17 cellular contexts compared by ENCODE assay signal in genomic region chr11:116336540-116336939, GRCh38.
DNase-seq lines count a peak whose midpoint lies in the region; ATAC-seq and TF ChIP-seq lines count a peak whose summit lies in the region.
"Had no signal": no experiment of that assay in that cellular context is flagged by ENCODE, and none has a peak within 500 bp of the region (broad histone marks: within the 10 kb centered on the region; RNA-seq: fewer than 3 reads in every experiment).

No MANE protein-coding gene starts in this region.

- no peak for ATAC-seq in HG03025 (IDR thresholded peaks at IDR 0.05; ENCODE audit: low FRiP score, unreplicated experiment)
- no peak for ATAC-seq in GM21825 (IDR thresholded peaks at IDR 0.05; ENCODE audit: unreplicated experiment)
- ATAC-seq in lower lobe of right lung = no peak
- ATAC-seq: CD8-positive, alpha-beta T cell; PC-3 had no signal

- intact Hi-C loops in lower lobe of right lung (cut with DNase I) = no loop called here

- H3K9me3 Mint-ChIP-seq in endodermal cell = peaks cover 8% of the 10 kb centered on the region

- H3K36me3 ChIP-seq in endodermal cell (ENCODE audit: control insufficient read depth, insufficient read depth, low read length) (no peaks in the 10 kb centered on the region), lower lobe of right lung (no peaks in the 10 kb centered on the region)
- H3K36me3 ChIP-seq: BLaER1, SJCRH30 had no signal

- H3K27me3 ChIP-seq in endodermal cell (ENCODE audit: control insufficient read depth, insufficient read depth, low read length, poor library complexity, severe bottlenecking) = no peaks in the 10 kb centered on the region
- H3K27me3 ChIP-seq in lower lobe of right lung (ENCODE audit: low read depth) = no peaks in the 10 kb centered on the region
- H3K27me3 ChIP-seq: BLaER1, SJCRH30 had no signal

- 100% methylated on average over 1 of the region's 1 CpG for WGBS in endodermal cell (ENCODE audit: insufficient coverage in 1 of 2, insufficient read length in 1 of 2), 2 experiments

- no peaks in the 10 kb centered on the region for H3K36me3 Mint-ChIP-seq in endodermal cell (ENCODE audit: low read depth)
- H3K36me3 Mint-ChIP-seq: CD8-positive, alpha-beta T cell had no signal

- H3K27me3 Mint-ChIP-seq in endodermal cell (ENCODE audit: insufficient read depth) = peaks cover 2% of the 10 kb centered on the region
- H3K27me3 Mint-ChIP-seq: IgD-negative memory B cell had no signal

- no peak overlapping the region for H3K9ac ChIP-seq in endodermal cell (ENCODE audit: extremely low read depth, low read length, poor library complexity, severe bottlenecking)
- H3K9ac ChIP-seq: BLaER1 had no signal

- H3K4me3 ChIP-seq in endodermal cell (ENCODE audit: low read length) (no peak overlapping the region), lower lobe of right lung (no peak overlapping the region)
- H3K4me3 ChIP-seq: BLaER1, SJCRH30 had no signal

- no peak overlapping the region for H3K27ac ChIP-seq in endodermal cell (ENCODE audit: low read depth, low read length)
- no peak overlapping the region for H3K27ac ChIP-seq in lower lobe of right lung
- H3K27ac ChIP-seq: BLaER1, SJCRH30 had no signal

- peaks cover 18% of the 10 kb centered on the region for H3K4me1 Mint-ChIP-seq in endodermal cell

- no peak overlapping the region for H3K4me3 Mint-ChIP-seq in endodermal cell
- H3K4me3 Mint-ChIP-seq: CD8-positive, alpha-beta T cell had no signal

- peaks cover 17% of the 10 kb centered on the region for H3K9me3 ChIP-seq in endodermal cell (ENCODE audit: control insufficient read depth, low read length)
- no peaks in the 10 kb centered on the region for H3K9me3 ChIP-seq in lower lobe of right lung
- H3K9me3 ChIP-seq: SJCRH30 had no signal

- H3K4me1 ChIP-seq in endodermal cell (ENCODE audit: control insufficient read depth, insufficient read depth, low read length) = no peaks in the 10 kb centered on the region
- no peaks in the 10 kb centered on the region for H3K4me1 ChIP-seq in lower lobe of right lung
- H3K4me1 ChIP-seq: BLaER1, SJCRH30 had no signal

- DNase-seq in NCI-H2081 (lab: John Stamatoyannopoulos, UW) (peak; percentile 26 to 49), NCI-H2081 treated with DMSO at 0.1 percent for 48 hours (lab: John Stamatoyannopoulos, UW) (no peak), D341Med (ENCODE audit: low spot score) (peak; percentile 40), NCI-H524 (lab: John Stamatoyannopoulos, UW) (peak; percentile 10 to 39), endodermal cell (peak; percentile 11), lower lobe of right lung (no peak)
- DNase-seq: CD8-positive, alpha-beta T cell; Kasumi-1; MM.1S; NCI-H1930; PC-3; SJCRH30; T-helper 2 cell had no signal

- TF ChIP-seq CTCF in endodermal cell (conservative IDR thresholded peaks at IDR 0.05) (no peak), lower lobe of right lung (IDR thresholded peaks at IDR 0.05) (no peak)

- H3K27ac Mint-ChIP-seq in endodermal cell = no peak overlapping the region
- H3K27ac Mint-ChIP-seq: CD8-positive, alpha-beta T cell; IgD-negative memory B cell had no signal

Comparison
In these comparisons a context has a peak if more than half of its experiments do, and no peak if none do; other contexts are left out.
1. DNase-seq: peak in NCI-H2081 (2 of 2), D341Med (single experiment), NCI-H524 (2 of 2) and endodermal cell (single experiment); none in NCI-H2081 treated with DMSO at 0.1 percent for 48 hours (single experiment) and lower lobe of right lung (single experiment).